In the genomic region with DNA sequence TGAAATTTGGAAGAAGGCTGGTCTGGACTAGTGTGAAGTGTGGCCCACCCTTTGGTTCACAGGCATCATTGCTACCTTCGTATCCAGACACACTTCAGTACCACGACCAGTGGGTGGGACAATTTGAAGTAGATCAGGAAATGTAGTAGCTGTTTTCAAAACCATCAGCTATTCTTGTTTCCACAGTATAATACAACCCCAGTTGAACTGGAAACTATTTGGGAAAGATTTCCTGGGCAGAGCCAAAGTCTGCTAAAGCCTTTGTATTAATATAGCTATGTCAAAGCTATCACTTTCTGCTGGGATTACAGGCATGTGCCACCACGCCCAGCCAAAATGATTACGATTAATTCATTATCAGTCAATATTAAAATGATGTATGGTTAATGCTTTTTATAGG, we compare ENCODE assay signal across 3 cellular contexts.
"Had no signal": no experiment of that assay in that cellular context is flagged by ENCODE, and none has a peak within 500 bp of the region (broad histone marks: within the 10 kb centered on the region; RNA-seq: fewer than 3 reads in every experiment).

No MANE protein-coding gene starts in this region.

- DNase-seq: GDM1, GF-D8 had no signal

- H3K4me3 ChIP-seq: GM12878 had no signal

- ATAC-seq: GM12878 had no signal
